ENCODE assay signal across 11 cellular contexts in genomic region chr5:94577466-94578245, GRCh38. TPM values are rescaled to one million over a fixed set of nuclear protein-coding genes. Genes with fewer than 3 reads are reported as not detected.
DNase-seq lines count a peak whose midpoint lies in the region; ATAC-seq and TF ChIP-seq lines count a peak whose summit lies in the region.
"Had no signal": no experiment of that assay in that cellular context is flagged by ENCODE, and none has a peak within 500 bp of the region (broad histone marks: within the 10 kb centered on the region; RNA-seq: fewer than 3 reads in every experiment).

No MANE protein-coding gene starts in this region.

- TF ChIP-seq CTCF in AG10803 (conservative IDR thresholded peaks at IDR 0.05; ENCODE audit: low read length) (no peak), Loucy (conservative IDR thresholded peaks at IDR 0.05; ENCODE audit: low read length) (no peak), HFFc6 (IDR thresholded peaks at IDR 0.05) (no peak)

- H3K9me2 ChIP-seq in Loucy (replicated peaks; ENCODE audit: low read depth, low read length): no peaks in the 10 kb centered on the region

- no peaks in the 10 kb centered on the region for H4K20me1 ChIP-seq in Loucy (ENCODE audit: insufficient read depth, low read length, poor library complexity, severe bottlenecking)

- no peaks in the 10 kb centered on the region; the same call in 1 of the 2 replicates for H3K27me3 Mint-ChIP-seq in HFFc6 (ENCODE audit: insufficient read depth)

- no peaks in the 10 kb centered on the region for H3F3A ChIP-seq in Loucy (ENCODE audit: low read depth)

- ATAC-seq in GM18907 (IDR thresholded peaks at IDR 0.05; ENCODE audit: unreplicated experiment): peak; percentile 86
- ATAC-seq in HG02840 (IDR thresholded peaks at IDR 0.05; ENCODE audit: low FRiP score, unreplicated experiment): peak; percentile 69
- ATAC-seq: activated CD4-positive, CD25-positive, alpha-beta regulatory T cell treated with anti-CD3 and anti-CD28 coated beads, Interleukin-2, amount 50 U/mL, for 24 hours; right lobe of liver had no signal

- H3K4me3 ChIP-seq in AG10803 (ENCODE audit: low read length) (no peak overlapping the region), Loucy (ENCODE audit: low read length, poor library complexity, severe bottlenecking) (peak overlapping the region; percentile 24)
- H3K4me3 ChIP-seq: right lobe of liver had no signal

- H3K4me1 Mint-ChIP-seq in HFFc6 (ENCODE audit: low read depth): no peaks in the 10 kb centered on the region

- no peaks in the 10 kb centered on the region for H3K27me3 ChIP-seq in Loucy (ENCODE audit: insufficient read depth, low read length, poor library complexity, severe bottlenecking)
- H3K27me3 ChIP-seq: right lobe of liver had no signal

- no peaks in the 10 kb centered on the region for H3K79me2 ChIP-seq in Loucy (ENCODE audit: insufficient read depth, low read length)

- H3K9me3 ChIP-seq in Loucy (ENCODE audit: insufficient read depth, low read depth, low read length): no peaks in the 10 kb centered on the region
- H3K9me3 ChIP-seq: right lobe of liver had no signal

- H3K4me2 ChIP-seq in Loucy (ENCODE audit: low read depth, low read length, poor library complexity, severe bottlenecking): peak overlapping the region; percentile 55

- no peaks in the 10 kb centered on the region for H3K36me3 Mint-ChIP-seq in HFFc6 (ENCODE audit: low read depth)

- DNase-seq in AG10803 (ENCODE audit: low read depth): peak; percentile 2
- DNase-seq in HFFc6: no peak
- DNase-seq in stimulated activated naive CD4-positive, alpha-beta T cell treated with Interleukin-2 at 50 U/mL for 16 hours (lab: John Stamatoyannopoulos, UW): no peak
- no peak for DNase-seq in glomerular visceral epithelial cell (ENCODE audit: extremely low spot score)
- DNase-seq in NCI-H1436 (lab: John Stamatoyannopoulos, UW): no peak
- DNase-seq: NCI-H446, right lobe of liver had no signal

- no peak overlapping the region for H3K27ac Mint-ChIP-seq in HFFc6

- H3K4me1 ChIP-seq in Loucy (ENCODE audit: insufficient read depth, low read length, poor library complexity, severe bottlenecking): peaks cover 17% of the 10 kb centered on the region
- H3K4me1 ChIP-seq: right lobe of liver had no signal

- no peak overlapping the region for H2AFZ ChIP-seq in Loucy (ENCODE audit: low read length)

- no peak overlapping the region for H3K4me3 Mint-ChIP-seq in HFFc6

- no peaks in the 10 kb centered on the region for H3K9me3 Mint-ChIP-seq in HFFc6

- no peaks in the 10 kb centered on the region for H3K36me3 ChIP-seq in Loucy (ENCODE audit: insufficient read depth, low read length)
- H3K36me3 ChIP-seq: right lobe of liver had no signal

- H3K9ac ChIP-seq in Loucy (ENCODE audit: low read depth, low read length, poor library complexity, severe bottlenecking): no peak overlapping the region

RNA-seq across cellular contexts. Expression of gene KIAA0825, which starts 40.7 kb away (rescaled TPM):
- total RNA-seq in HFFc6 (2021; fragmentation: NEBNext Ultra II Directional; extraction: Animal tissue kit (Norgen Biotek cat#: 25700)): 1 to 10 TPM; 1.3 to 2.8 (median 1.7) TPM

RNA-seq across cellular contexts. Expression of gene SLF1, which starts 40.8 kb away (rescaled TPM):
- total RNA-seq in HFFc6 (2021; fragmentation: NEBNext Ultra II Directional; extraction: Animal tissue kit (Norgen Biotek cat#: 25700)): 1 to 10 TPM; 3.3 to 6.6 (median 5.0) TPM
